In genomic region chr7:64307254-64308018, GRCh38 we compare ENCODE assay signal across 8 cellular contexts. TPM values are rescaled to one million over a fixed set of nuclear protein-coding genes. Genes with fewer than 3 reads are reported as not detected.
DNase-seq lines count a peak whose midpoint lies in the region; ATAC-seq and TF ChIP-seq lines count a peak whose summit lies in the region.

No MANE protein-coding gene starts in this region.

- H3K4me2 ChIP-seq in PC-3 (ENCODE audit: low read length) = no peak overlapping the region

- peak in 2 of 4 donors; percentile 3 to 57 for TF ChIP-seq POLR2A in upper lobe of left lung (IDR thresholded peaks at IDR 0.05)

- H3F3A ChIP-seq in PC-3 (ENCODE audit: low read length, unreplicated experiment) = no peaks in the 10 kb centered on the region

- no peak overlapping the region for H3K27ac ChIP-seq in PC-3 (ENCODE audit: low read length)
- peak overlapping the region; percentile 80 to 92 (median 86) for H3K27ac ChIP-seq in upper lobe of left lung

- POLR2A ChIA-PET in PC-3 (lab: Charles Lee; ENCODE audit: unreplicated experiment) = no interaction called here

- CTCF ChIA-PET in PC-3 (lab: Charles Lee) = no interaction called here

- H3K4me3 ChIP-seq in PC-3 (ENCODE audit: low read length) (peak overlapping the region; percentile 35; the same call in 1 of the 2 replicates), foreskin fibroblast (ENCODE audit: low read depth in 1 of 2, low read length in 2 of 2) (peak overlapping the region; percentile 49 to 65), upper lobe of left lung (peak overlapping the region; percentile 50 to 72 (median 60))

- no peaks in the 10 kb centered on the region for H3K36me3 ChIP-seq in PC-3 (ENCODE audit: low read depth, low read length)
- no peaks in the 10 kb centered on the region for H3K36me3 ChIP-seq in upper lobe of left lung

- H3K9ac ChIP-seq in PC-3 (ENCODE audit: low read length) = no peak overlapping the region

- H4K20me1 ChIP-seq in PC-3 (ENCODE audit: low read length) = no peaks in the 10 kb centered on the region

- WGBS in upper lobe of left lung, 2 donors = 5 to 9% methylated on average over 15 to 30 of the region's 33 CpGs

- peak in 1 of 4 donors; percentile 19 for TF ChIP-seq EP300 in upper lobe of left lung (IDR thresholded peaks at IDR 0.05)

- no peak for TF ChIP-seq CTCF in PC-3 (conservative IDR thresholded peaks at IDR 0.05; ENCODE audit: low read depth, low read length)
- no peak for TF ChIP-seq CTCF in foreskin fibroblast (IDR thresholded peaks at IDR 0.05; ENCODE audit: low read depth, low read length)
- TF ChIP-seq CTCF in upper lobe of left lung (IDR thresholded peaks at IDR 0.05) = peak in 5 of 6 experiments; percentile 19 to 73 (median 55)

- TSS peak; percentile 83 for BruUV-seq in PC-3 (replicated peaks; lab: Mats Ljungman, UMichigan)

- H3K79me2 ChIP-seq in PC-3 (ENCODE audit: low read length) = no peaks in the 10 kb centered on the region

- H3K4me1 ChIP-seq in PC-3 (ENCODE audit: insufficient read depth, low read length) = no peaks in the 10 kb centered on the region
- H3K4me1 ChIP-seq in upper lobe of left lung = peaks cover 6 to 13% (median 9%) of the 10 kb centered on the region in 4 donors

- H3K27me3 ChIP-seq in PC-3 (ENCODE audit: low read length) (no peaks in the 10 kb centered on the region), upper lobe of left lung (no peaks in the 10 kb centered on the region)

- no peaks in the 10 kb centered on the region for H3K9me3 ChIP-seq in PC-3 (ENCODE audit: low read length)
- H3K9me3 ChIP-seq in upper lobe of left lung = no peaks in the 10 kb centered on the region

- DNase-seq in COR-L47 (lab: John Stamatoyannopoulos, UW) (peak; percentile 96), HPDE6-E6E7 (ENCODE audit: extremely low spot score) (peak; percentile 63), PC-3 (peak; percentile 16), foreskin fibroblast (peak; percentile 86 to 94), posterior vena cava (ENCODE audit: low spot score) (peak; percentile 98), upper lobe of left lung (peak; percentile 94 to 97)
- DNase-seq in activated effector memory CD4-positive, alpha-beta T cell treated with anti-CD3 and anti-CD28 coated beads, Interleukin-2, amount 50 U/mL, for 16 hours = peak; percentile 98

- peak; percentile 98 for ATAC-seq in GM19452 (IDR thresholded peaks at IDR 0.05; ENCODE audit: unreplicated experiment)
- ATAC-seq in PC-3 = peak; percentile 82
- ATAC-seq in upper lobe of left lung (ENCODE audit: low FRiP score in 2 of 2) = peak; percentile 97 to 98

- H2AFZ ChIP-seq in PC-3 (ENCODE audit: low read length) = peak overlapping the region; percentile 61; the same call in 1 of the 2 replicates

- H3K9me2 ChIP-seq in PC-3 (replicated peaks; ENCODE audit: low read length) = no peaks in the 10 kb centered on the region

- intact Hi-C loops in PC-3 (cut with micrococcal nuclease) = no loop called here
- intact Hi-C loops in posterior vena cava (cut with DNase I) = no loop called here

RNA-seq across cellular contexts. Expression of gene ZNF736, which starts 6.3 kb away (rescaled TPM):
- total RNA-seq in PC-3 (2014; rRNA removed) = 2.7 and 10.7 TPM in 2 replicates
- 10 to 100 TPM; 14.2 to 15.7 TPM for total RNA-seq in posterior vena cava
- 10 to 100 TPM in 5 of 6 donors, 1 to 10 TPM in 1; 8.5 to 21.0 (median 13.7) TPM for total RNA-seq in upper lobe of left lung

Comparison
In these comparisons a context has a peak if more than half of its experiments do, and no peak if none do; other contexts are left out.
1. DNase-seq: peak in every context shown above with its lines; median percentile 98 in activated effector memory CD4-positive, alpha-beta T cell treated with anti-CD3 and anti-CD28 coated beads, Interleukin-2, amount 50 U/mL, for 16 hours; 98 in posterior vena cava; 96 in COR-L47; 96 in upper lobe of left lung; 90 in foreskin fibroblast; 63 in HPDE6-E6E7; 16 in PC-3.
2. CTCF ChIP-seq: peak in upper lobe of left lung (5 of 6); none in PC-3 (single experiment) and foreskin fibroblast (single experiment).
3. Peak in every context shown above with its lines, with median percentiles within 50 percentile points of each other: ATAC-seq and H3K4me3 ChIP-seq.